8 cellular contexts compared by ENCODE assay signal in the genomic region with DNA sequence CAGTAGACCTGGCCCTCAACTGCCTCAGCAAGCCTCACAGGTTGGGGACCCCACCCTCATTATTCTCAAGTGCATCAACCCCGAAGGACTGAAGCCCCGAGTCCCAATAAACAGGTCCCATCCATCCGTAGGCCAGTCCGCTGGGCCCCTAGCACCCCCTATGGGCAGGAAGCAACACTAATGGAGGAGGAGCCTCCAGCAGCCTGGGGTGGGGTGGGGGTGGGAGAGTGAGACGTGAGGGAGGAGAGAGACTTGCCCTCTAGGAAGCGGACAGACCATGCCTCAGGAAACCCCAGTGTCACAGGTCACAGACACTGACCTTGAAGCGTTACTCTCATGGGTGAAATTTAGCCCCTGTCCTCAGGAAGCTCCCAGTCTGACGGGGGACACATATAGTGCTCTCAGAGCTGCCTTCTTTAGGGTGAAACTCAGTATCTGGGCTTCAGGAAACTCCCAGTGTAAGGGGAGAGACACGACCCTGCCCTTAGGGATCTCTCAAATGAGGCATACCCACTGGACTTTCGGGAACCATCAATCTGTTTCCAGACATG.
A peak's percentile ranks its signal among the peaks of the same experiment; 100 is the strongest.
DNase-seq lines count a peak whose midpoint lies in the region; ATAC-seq and TF ChIP-seq lines count a peak whose summit lies in the region.

No MANE protein-coding gene starts in this region.

- CTCF ChIA-PET in CD8-positive, alpha-beta T cell (lab: Charles Lee): no interaction called here

- H3K4me3 ChIP-seq in CD8-positive, alpha-beta T cell (ENCODE audit: low read depth, low read length): no peak overlapping the region
- peak overlapping the region; percentile 59 for H3K4me3 ChIP-seq in OCI-LY1 (ENCODE audit: low read depth, low read length, poor library complexity, severe bottlenecking)
- H3K4me3 ChIP-seq in epithelial cell of esophagus (ENCODE audit: low read length): no peak overlapping the region
- no peak overlapping the region for H3K4me3 ChIP-seq in psoas muscle

- no peak overlapping the region for H3K27ac ChIP-seq in CD8-positive, alpha-beta T cell (ENCODE audit: low read depth, low read length)
- H3K27ac ChIP-seq in OCI-LY1 (ENCODE audit: low read depth, low read length, poor library complexity, severe bottlenecking): peak overlapping the region; percentile 51
- H3K27ac ChIP-seq in psoas muscle: peak overlapping the region; percentile 81

- H3K36me3 ChIP-seq in CD8-positive, alpha-beta T cell (ENCODE audit: insufficient read depth, low read length): no peaks in the 10 kb centered on the region
- H3K36me3 ChIP-seq in OCI-LY1 (ENCODE audit: insufficient read depth, low read length): no peaks in the 10 kb centered on the region
- no peaks in the 10 kb centered on the region for H3K36me3 ChIP-seq in psoas muscle (ENCODE audit: insufficient read depth in 1 of 2, low read depth in 1 of 2)

- H3F3A ChIP-seq in OCI-LY1 (ENCODE audit: insufficient read depth, low read length): no peaks in the 10 kb centered on the region

- H3K4me2 ChIP-seq in OCI-LY1 (ENCODE audit: low read length): peak overlapping the region; percentile 69

- H3K36me3 Mint-ChIP-seq in CD8-positive, alpha-beta T cell: no peaks in the 10 kb centered on the region

- peaks cover 11% of the 10 kb centered on the region for H3K4me1 Mint-ChIP-seq in CD8-positive, alpha-beta T cell (ENCODE audit: low read depth)

- WGBS in psoas muscle, 3 donors: 46 to 52% (median 51%) methylated on average over 10 of the region's 10 CpGs

- H3K4me3 Mint-ChIP-seq in CD8-positive, alpha-beta T cell: peak overlapping the region; percentile 47

- peaks cover 32% of the 10 kb centered on the region for H3K27me3 Mint-ChIP-seq in CD8-positive, alpha-beta T cell (ENCODE audit: low read depth)

- H3K9me2 ChIP-seq in OCI-LY1 (ENCODE audit: low read depth, low read length): no peaks in the 10 kb centered on the region

- no peak for DNase-seq in CD8-positive, alpha-beta T cell
- DNase-seq in epithelial cell of esophagus (ENCODE audit: low read depth) (peak; percentile 11), psoas muscle (peak in 1 of 2 donors; percentile 54), NCI-H2171 treated with DMSO at 0.1 percent for 48 hours (lab: John Stamatoyannopoulos, UW) (no peak), NCI-H2081 (lab: John Stamatoyannopoulos, UW) (no peak)

- H3K9me3 ChIP-seq in CD8-positive, alpha-beta T cell (ENCODE audit: low read length): no peaks in the 10 kb centered on the region
- no peaks in the 10 kb centered on the region for H3K9me3 ChIP-seq in OCI-LY1 (ENCODE audit: low read length)
- H3K9me3 ChIP-seq in psoas muscle: no peaks in the 10 kb centered on the region

- H2AFZ ChIP-seq in OCI-LY1 (ENCODE audit: low read length): no peak overlapping the region

- no peaks in the 10 kb centered on the region for H3K9me3 Mint-ChIP-seq in CD8-positive, alpha-beta T cell

- peaks cover 9% of the 10 kb centered on the region for H3K4me1 ChIP-seq in CD8-positive, alpha-beta T cell (ENCODE audit: insufficient read depth, low read length)
- H3K4me1 ChIP-seq in OCI-LY1 (ENCODE audit: insufficient read depth, low read length, severe bottlenecking) (peaks cover 36% of the 10 kb centered on the region), psoas muscle (peaks cover 42% of the 10 kb centered on the region)

- TF ChIP-seq CTCF in CD8-positive, alpha-beta T cell (IDR thresholded peaks at IDR 0.05): no peak
- peak; percentile 66 for TF ChIP-seq CTCF in OCI-LY1 (IDR thresholded peaks at IDR 0.05; ENCODE audit: low read length)
- TF ChIP-seq CTCF in epithelial cell of esophagus (IDR thresholded peaks at IDR 0.05; ENCODE audit: insufficient read depth, low read depth, low read length, missing control alignments): peak; percentile 31
- peak; percentile 18 for TF ChIP-seq CTCF in psoas muscle (IDR thresholded peaks at IDR 0.05)

- peak overlapping the region; percentile 63; the same call in 1 of the 2 replicates for H3K9ac ChIP-seq in OCI-LY1 (ENCODE audit: low read length)

- peaks cover 15% of the 10 kb centered on the region for H3K27me3 ChIP-seq in CD8-positive, alpha-beta T cell (ENCODE audit: insufficient read depth, low read length)
- H3K27me3 ChIP-seq in OCI-LY1 (ENCODE audit: insufficient read depth, low read length) (peaks cover 4% of the 10 kb centered on the region; the same call in 1 of the 2 replicates), psoas muscle (ENCODE audit: insufficient read depth in 3 of 3, low read length in 2 of 3) (no peaks in the 10 kb centered on the region)

- H4K20me1 ChIP-seq in OCI-LY1 (ENCODE audit: insufficient read depth, low read length): no peaks in the 10 kb centered on the region

- POLR2A ChIA-PET in CD8-positive, alpha-beta T cell (lab: Charles Lee): no interaction called here

- H3K27ac Mint-ChIP-seq in CD8-positive, alpha-beta T cell: no peak overlapping the region

- H3K79me2 ChIP-seq in OCI-LY1 (ENCODE audit: insufficient read depth, low read length): no peaks in the 10 kb centered on the region

- intact Hi-C loops in CD8-positive, alpha-beta T cell (cut with DNase I, micrococcal nuclease): loop anchor here in 1 of 2 experiments (5.0 kb wide), 1 partner anchor 229 kb away; a partner anchor contains a TSS
- intact Hi-C loops in psoas muscle (cut with DNase I): loop anchor here (5.0 kb wide), 1 partner anchor 71 kb away; no protein-coding TSS in a partner anchor

- peak; percentile 11 for TF ChIP-seq POLR2A in GM19099 (IDR thresholded peaks at IDR 0.05; ENCODE audit: extremely low read depth, insufficient read length, low read depth)

- ATAC-seq in CD8-positive, alpha-beta T cell: no peak
- ATAC-seq in psoas muscle (peak in 3 of 4 donors; percentile 17 to 48 (median 33)), HG03135 (IDR thresholded peaks at IDR 0.05; ENCODE audit: unreplicated experiment) (no peak)

Comparison
In these comparisons a context has a peak if more than half of its experiments do, and no peak if none do; other contexts are left out.
1. ATAC-seq: peak in psoas muscle (3 of 4); none in CD8-positive, alpha-beta T cell (single experiment) and HG03135 (single experiment).